In genomic region chr3:157131861-157132260, GRCh38 we compare ENCODE assay signal across 1 cellular context.
TF ChIP-seq lines count a peak whose summit lies in the region.

No MANE protein-coding gene starts in this region.

TF ChIP-seq in K562, 482 proteins besides CTCF, POLR2A, EP300 and RAD21 (continued from another document):
- no peak for TF ChIP-seq CREB3 (tag; conservative IDR thresholded peaks at IDR 0.05; ENCODE audit: low read depth)
- no peak for TF ChIP-seq MAZ (CRISPR knock-in tag; conservative IDR thresholded peaks at IDR 0.05 in 1 of 2, IDR thresholded peaks at IDR 0.05 in 1 of 2)
- TF ChIP-seq ELF1 (tag; IDR thresholded peaks at IDR 0.05) = 0 out of 2 replicates have a peak, but pooled peaks have one; percentile 12
- no peak for TF ChIP-seq SPI1 (IDR thresholded peaks at IDR 0.05; ENCODE audit: borderline replicate concordance, low read depth, low read length)
- TF ChIP-seq HEY1 (CRISPR knock-in tag; IDR thresholded peaks at IDR 0.05; ENCODE audit: borderline replicate concordance) = no peak
